8 cellular contexts compared by ENCODE assay signal in the genomic region with DNA sequence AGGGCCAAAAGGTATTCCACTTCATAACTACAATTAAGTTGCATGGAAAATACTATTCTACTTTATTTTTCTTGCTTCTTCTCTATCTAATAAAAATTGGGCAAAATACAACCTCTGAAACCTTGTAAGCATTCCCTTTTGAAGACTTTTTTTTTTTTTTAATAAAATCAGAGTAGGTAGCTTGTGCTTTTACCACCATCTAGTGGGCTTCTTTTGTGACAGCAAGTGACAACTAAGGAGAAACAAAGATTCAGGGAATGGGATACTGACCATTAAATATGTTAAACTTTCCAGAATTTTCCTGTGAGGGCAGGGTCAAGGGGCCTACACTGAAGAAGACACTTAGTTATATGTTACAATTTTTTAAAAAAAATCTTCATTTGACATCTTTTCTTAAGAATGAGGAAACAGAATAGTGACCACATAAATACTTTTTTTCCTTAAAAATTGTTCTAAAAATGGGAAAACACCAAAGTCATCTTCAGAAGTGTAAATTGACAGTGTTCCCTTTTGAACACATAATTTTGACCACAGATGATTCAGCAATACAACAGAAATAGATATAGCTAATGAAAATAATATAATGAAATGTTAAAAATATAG.
DNase-seq lines count a peak whose midpoint lies in the region; ATAC-seq and TF ChIP-seq lines count a peak whose summit lies in the region.

No MANE protein-coding gene starts in this region.

- H3K4me1 ChIP-seq in cardiac muscle cell (ENCODE audit: low read depth), result no peaks in the 10 kb centered on the region
- no peaks in the 10 kb centered on the region for H3K4me1 ChIP-seq in osteoblast (ENCODE audit: insufficient read depth, low read length)

- H3K36me3 ChIP-seq in cardiac muscle cell, result no peaks in the 10 kb centered on the region
- no peaks in the 10 kb centered on the region for H3K36me3 ChIP-seq in osteoblast (ENCODE audit: insufficient read depth, low read length)

- no peaks in the 10 kb centered on the region for H3K36me3 Mint-ChIP-seq in activated T-cell treated with anti-CD3 and anti-CD28 coated beads, Interleukin-2, amount 50 U/mL, for 72 hours (ENCODE audit: insufficient read depth in 2 of 2)

- H3K4me3 ChIP-seq in cardiac muscle cell (no peak overlapping the region), dorsolateral prefrontal cortex (no peak overlapping the region), osteoblast (ENCODE audit: insufficient read depth, low read length) (no peak overlapping the region)

- no peaks in the 10 kb centered on the region for H3K79me2 ChIP-seq in osteoblast (ENCODE audit: insufficient read depth, low read length)

- no peak overlapping the region for H3K4me3 Mint-ChIP-seq in activated T-cell treated with anti-CD3 and anti-CD28 coated beads, Interleukin-2, amount 50 U/mL, for 72 hours

- peak; percentile 61 to 64 for DNase-seq in cardiac muscle cell (ENCODE audit: low read depth in 1 of 2, low spot score in 1 of 2)
- no peak for DNase-seq in cardiac septum (ENCODE audit: low spot score)
- peak; percentile 51 to 58 for DNase-seq in NCI-H446 (lab: John Stamatoyannopoulos, UW)
- DNase-seq in dorsolateral prefrontal cortex, result no peak
- DNase-seq in osteoblast (ENCODE audit: insufficient read length, low spot score, missing footprints), result no peak
- no peak for DNase-seq in activated T-cell treated with anti-CD3 and anti-CD28 coated beads, Interleukin-2, amount 50 U/mL, for 72 hours
- no peak for DNase-seq in activated CD4-positive, alpha-beta T cell treated with anti-CD3 and anti-CD28 coated beads for 4 hours
- no peak for DNase-seq in activated effector memory CD4-positive, alpha-beta T cell treated with anti-CD3 and anti-CD28 coated beads, Interleukin-2, amount 50 U/mL, for 16 hours

- H3K27me3 ChIP-seq in cardiac muscle cell, result no peaks in the 10 kb centered on the region
- H3K27me3 ChIP-seq in dorsolateral prefrontal cortex, result no peaks in the 10 kb centered on the region
- H3K27me3 ChIP-seq in osteoblast (ENCODE audit: insufficient read depth, low read length), result no peaks in the 10 kb centered on the region

- no peak overlapping the region for H3K27ac ChIP-seq in cardiac muscle cell
- H3K27ac ChIP-seq in dorsolateral prefrontal cortex, result no peak overlapping the region
- H3K27ac ChIP-seq in osteoblast (ENCODE audit: low read depth, low read length), result no peak overlapping the region

- no peaks in the 10 kb centered on the region for H4K20me1 ChIP-seq in osteoblast (ENCODE audit: insufficient read depth, low read length)

- no peaks in the 10 kb centered on the region for H3K4me1 Mint-ChIP-seq in activated T-cell treated with anti-CD3 and anti-CD28 coated beads, Interleukin-2, amount 50 U/mL, for 72 hours (ENCODE audit: low read depth)

- no peaks in the 10 kb centered on the region for H3K9me3 Mint-ChIP-seq in activated T-cell treated with anti-CD3 and anti-CD28 coated beads, Interleukin-2, amount 50 U/mL, for 72 hours

- TF ChIP-seq CTCF in cardiac muscle cell (IDR thresholded peaks at IDR 0.05; ENCODE audit: low read depth, low read length), result peak; percentile 70
- TF ChIP-seq CTCF in dorsolateral prefrontal cortex (IDR thresholded peaks at IDR 0.05 in 54 of 56, conservative IDR thresholded peaks at IDR 0.05 in 2 of 56; ENCODE audit: low read depth in 1 of 56, partially characterized antibody in 56 of 56), result peak; percentile 32 to 79 (median 58)
- TF ChIP-seq CTCF in osteoblast (IDR thresholded peaks at IDR 0.05; ENCODE audit: extremely low read depth, low read depth, low read length), result peak; percentile 71

- ATAC-seq in activated T-cell treated with anti-CD3 and anti-CD28 coated beads, Interleukin-2, amount 50 U/mL, for 72 hours (replicated peaks in 1 of 2), result no peak

- H3K27me3 Mint-ChIP-seq in activated T-cell treated with anti-CD3 and anti-CD28 coated beads, Interleukin-2, amount 50 U/mL, for 72 hours (ENCODE audit: low read depth), result no peaks in the 10 kb centered on the region

- intact Hi-C loops in cardiac septum (cut with DNase I) (no loop called here), dorsolateral prefrontal cortex (cut with DNase I) (no loop called here)

- no peak overlapping the region for H2AFZ ChIP-seq in osteoblast (ENCODE audit: low read length)

- H3K27ac Mint-ChIP-seq in activated T-cell treated with anti-CD3 and anti-CD28 coated beads, Interleukin-2, amount 50 U/mL, for 72 hours, result no peak overlapping the region

- no peaks in the 10 kb centered on the region for H3K9me3 ChIP-seq in cardiac muscle cell (ENCODE audit: low read depth)
- H3K9me3 ChIP-seq in osteoblast (ENCODE audit: low read depth, low read length), result no peaks in the 10 kb centered on the region

- no peak overlapping the region for H3K4me2 ChIP-seq in osteoblast (ENCODE audit: insufficient read depth, low read length)

Comparison
In these comparisons a context has a peak if more than half of its experiments do, and no peak if none do; other contexts are left out.
1. DNase-seq: peak in cardiac muscle cell (2 of 2) and NCI-H446 (2 of 2); none in cardiac septum (single experiment), dorsolateral prefrontal cortex (0 of 10), osteoblast (single experiment), activated T-cell treated with anti-CD3 and anti-CD28 coated beads, Interleukin-2, amount 50 U/mL, for 72 hours (0 of 2), activated CD4-positive, alpha-beta T cell treated with anti-CD3 and anti-CD28 coated beads for 4 hours (0 of 2) and activated effector memory CD4-positive, alpha-beta T cell treated with anti-CD3 and anti-CD28 coated beads, Interleukin-2, amount 50 U/mL, for 16 hours (single experiment).
2. Peak in every context shown above with its lines, with median percentiles within 50 percentile points of each other: CTCF ChIP-seq.